ENCODE assay signal across 1 cellular context in the genomic region with DNA sequence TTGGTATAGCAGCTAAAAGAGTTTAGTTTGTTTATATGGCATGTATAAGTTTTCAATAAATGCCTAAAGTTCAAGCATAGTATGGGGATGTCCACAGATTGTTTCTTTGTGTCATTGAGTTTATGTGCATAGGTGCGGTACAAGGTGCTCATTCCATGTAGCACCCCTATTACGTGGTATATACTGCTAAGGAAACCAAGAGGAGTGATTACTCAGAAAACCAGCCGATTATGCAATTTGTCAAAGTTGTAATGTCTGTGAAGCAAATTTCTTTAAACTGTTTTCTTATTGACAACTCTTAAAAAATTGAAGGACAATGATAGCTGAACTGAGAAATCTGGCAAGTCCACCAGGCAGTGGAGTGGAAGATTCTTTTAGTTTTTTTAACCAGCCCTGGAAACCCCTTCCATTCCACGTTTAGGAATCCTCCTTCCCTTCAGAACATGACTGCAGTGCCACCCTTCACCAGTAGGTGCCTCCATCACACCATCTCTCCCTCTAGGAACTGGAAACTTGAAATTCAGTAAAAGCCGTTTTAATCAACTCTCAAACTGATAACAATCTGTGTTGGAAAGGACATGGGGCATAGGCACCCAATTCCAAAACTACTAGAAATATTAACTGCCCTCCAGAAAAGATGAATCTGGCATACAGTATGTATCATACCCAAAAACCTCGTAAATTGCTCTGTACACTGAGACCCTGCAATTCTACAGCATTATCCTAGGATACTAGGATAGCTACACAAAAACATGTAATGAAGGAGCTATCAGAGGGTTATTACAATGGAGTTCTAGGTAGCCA.
TF ChIP-seq lines count a peak whose summit lies in the region.

No MANE protein-coding gene starts in this region.

TF ChIP-seq in H1, 55 proteins besides CTCF, POLR2A, EP300 and RAD21 (continued from another document):
- TF ChIP-seq SIN3A (conservative IDR thresholded peaks at IDR 0.05 in 1 of 2, IDR thresholded peaks at IDR 0.05 in 1 of 2; ENCODE audit: low read depth in 1 of 2, low read length in 2 of 2) (no peak), TBP (IDR thresholded peaks at IDR 0.05; ENCODE audit: low read depth, low read length) (no peak), CBX8 (IDR thresholded peaks at IDR 0.05; ENCODE audit: borderline replicate concordance, low read depth, low read length) (no peak), TCF12 (IDR thresholded peaks at IDR 0.05; ENCODE audit: low read depth, low read length) (no peak), NANOG (IDR thresholded peaks at IDR 0.05; ENCODE audit: insufficient read depth, low read depth, low read length, poor library complexity, severe bottlenecking) (no peak), SRF (IDR thresholded peaks at IDR 0.05; ENCODE audit: low read depth, low read length) (no peak), BRCA1 (IDR thresholded peaks at IDR 0.05; ENCODE audit: low read depth, low read length) (no peak), CREB1 (IDR thresholded peaks at IDR 0.05) (no peak), BCL11A (IDR thresholded peaks at IDR 0.05; ENCODE audit: low read depth in 2 of 2, low read length in 2 of 2) (no peak), SIX5 (IDR thresholded peaks at IDR 0.05; ENCODE audit: low read depth, low read length) (no peak)
- TF ChIP-seq, protein P1, sequence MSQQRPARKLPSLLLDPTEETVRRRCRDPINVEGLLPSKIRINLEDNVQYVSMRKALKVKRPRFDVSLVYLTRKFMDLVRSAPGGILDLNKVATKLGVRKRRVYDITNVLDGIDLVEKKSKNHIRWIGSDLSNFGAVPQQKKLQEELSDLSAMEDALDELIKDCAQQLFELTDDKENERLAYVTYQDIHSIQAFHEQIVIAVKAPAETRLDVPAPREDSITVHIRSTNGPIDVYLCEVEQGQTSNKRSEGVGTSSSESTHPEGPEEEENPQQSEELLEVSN (IDR thresholded peaks at IDR 0.05), result no peak
- TF ChIP-seq, protein P2, sequence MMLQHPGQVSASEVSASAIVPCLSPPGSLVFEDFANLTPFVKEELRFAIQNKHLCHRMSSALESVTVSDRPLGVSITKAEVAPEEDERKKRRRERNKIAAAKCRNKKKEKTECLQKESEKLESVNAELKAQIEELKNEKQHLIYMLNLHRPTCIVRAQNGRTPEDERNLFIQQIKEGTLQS (IDR thresholded peaks at IDR 0.05; ENCODE audit: insufficient read depth, low read depth, low read length), result no peak
